In genomic region chr7:123557631-123558505, GRCh38 we compare ENCODE assay signal across 1 cellular context.
A peak's percentile ranks its signal among the peaks of the same experiment; 100 is the strongest.
TF ChIP-seq lines count a peak whose summit lies in the region.

TSS of gene NDUFA5 (minus strand) at chr7:123557818. CDS start at chr7:123557795, 23 bp downstream.

TF ChIP-seq in HepG2, 621 proteins besides CTCF, POLR2A, EP300 and RAD21 (continued from another document and continues in another):
- TF ChIP-seq ZNF609 (CRISPR knock-in tag; IDR thresholded peaks at IDR 0.05; ENCODE audit: borderline replicate concordance): no peak
- no peak for TF ChIP-seq JDP2 (CRISPR knock-in tag; IDR thresholded peaks at IDR 0.05; ENCODE audit: borderline replicate concordance)
- no peak for TF ChIP-seq NCOA1 (CRISPR knock-in tag; IDR thresholded peaks at IDR 0.05)
- TF ChIP-seq KLF15 (CRISPR knock-in tag; IDR thresholded peaks at IDR 0.05; ENCODE audit: borderline replicate concordance): no peak
- TF ChIP-seq SOX6 (IDR thresholded peaks at IDR 0.05): no peak
- peak; percentile 65 for TF ChIP-seq SOX6 (CRISPR knock-in tag; IDR thresholded peaks at IDR 0.05)
- TF ChIP-seq CSRNP1 (CRISPR knock-in tag; IDR thresholded peaks at IDR 0.05): peak; percentile 68; the same call in 1 of the 2 replicates
- no peak for TF ChIP-seq ZBED4 (CRISPR knock-in tag; IDR thresholded peaks at IDR 0.05; ENCODE audit: borderline replicate concordance)
- TF ChIP-seq ZBTB49 (CRISPR knock-in tag; IDR thresholded peaks at IDR 0.05; ENCODE audit: borderline replicate concordance): no peak
- no peak for TF ChIP-seq ZNF766 (CRISPR knock-in tag; IDR thresholded peaks at IDR 0.05; ENCODE audit: borderline replicate concordance)
- TF ChIP-seq ZHX1 (CRISPR knock-in tag; IDR thresholded peaks at IDR 0.05; ENCODE audit: low read depth): peak; percentile 81; the same call in 1 of the 2 replicates
- TF ChIP-seq KDM2A (CRISPR knock-in tag; IDR thresholded peaks at IDR 0.05; ENCODE audit: borderline replicate concordance, low read depth): peak; percentile 62; the same call in 1 of the 2 replicates
- TF ChIP-seq ZNF878 (CRISPR knock-in tag; IDR thresholded peaks at IDR 0.05): no peak
- no peak for TF ChIP-seq ZNF691 (CRISPR knock-in tag; IDR thresholded peaks at IDR 0.05; ENCODE audit: borderline replicate concordance, low read depth)
- TF ChIP-seq ZNF687 (CRISPR knock-in tag; IDR thresholded peaks at IDR 0.05): peak; percentile 66
- no peak for TF ChIP-seq ZNF24 (IDR thresholded peaks at IDR 0.05)
- no peak for TF ChIP-seq FIP1L1 (IDR thresholded peaks at IDR 0.05; ENCODE audit: borderline replicate concordance, insufficient read depth, low read depth, low read length)
- 0 out of 2 replicates have a peak, but pooled peaks have one; percentile 28 for TF ChIP-seq GMEB2 (CRISPR knock-in tag; IDR thresholded peaks at IDR 0.05; ENCODE audit: low read depth)
- 0 out of 2 replicates have a peak, but pooled peaks have one; percentile 41 for TF ChIP-seq ZNF232 (CRISPR knock-in tag; IDR thresholded peaks at IDR 0.05; ENCODE audit: borderline replicate concordance)
- TF ChIP-seq ZNF652 (CRISPR knock-in tag; IDR thresholded peaks at IDR 0.05; ENCODE audit: borderline replicate concordance, low read depth): no peak
- no peak for TF ChIP-seq ZNF543 (CRISPR knock-in tag; IDR thresholded peaks at IDR 0.05)
- peak; percentile 73; the same call in 1 of the 2 replicates for TF ChIP-seq ZNF354B (CRISPR knock-in tag; IDR thresholded peaks at IDR 0.05)
- no peak for TF ChIP-seq ZNF629 (CRISPR knock-in tag; conservative IDR thresholded peaks at IDR 0.05)
- TF ChIP-seq TFE3 (CRISPR knock-in tag; IDR thresholded peaks at IDR 0.05): 0 out of 2 replicates have a peak, but pooled peaks have one; percentile 12
